ENCODE assay signal across 11 cellular contexts in genomic region chr3:190183121-190183520, GRCh38.
DNase-seq lines count a peak whose midpoint lies in the region; ATAC-seq and TF ChIP-seq lines count a peak whose summit lies in the region.
"Had no signal": no experiment of that assay in that cellular context is flagged by ENCODE, and none has a peak within 500 bp of the region (broad histone marks: within the 10 kb centered on the region; RNA-seq: fewer than 3 reads in every experiment).

No MANE protein-coding gene starts in this region.

- no peak for TF ChIP-seq CTCF in heart right ventricle (IDR thresholded peaks at IDR 0.05)
- TF ChIP-seq CTCF in right atrium auricular region (IDR thresholded peaks at IDR 0.05), result no peak
- TF ChIP-seq CTCF in RWPE2 (IDR thresholded peaks at IDR 0.05; ENCODE audit: poor library complexity, severe bottlenecking), result no peak

- 22 to 24% methylated on average over 4 of the region's 4 CpGs for WGBS in heart right ventricle, 2 donors

- H3K4me1 ChIP-seq in heart right ventricle, result peaks cover 0 to 5% (median 0%) of the 10 kb centered on the region in 9 donors
- H3K4me1 ChIP-seq in right atrium auricular region, result no peaks in the 10 kb centered on the region
- peaks cover 19% of the 10 kb centered on the region for H3K4me1 ChIP-seq in RWPE2 (ENCODE audit: insufficient read depth, poor library complexity, severe bottlenecking)

- DNase-seq in heart right ventricle (peak in 1 of 2 donors; percentile 8), right atrium auricular region (ENCODE audit: low spot score) (no peak), RWPE2 (ENCODE audit: low spot score) (no peak), foreskin melanocyte (peak; percentile 64), COLO829 (ENCODE audit: low spot score) (no peak)
- no peak for DNase-seq in activated naive CD4-positive, alpha-beta T cell treated with anti-CD3 and anti-CD28 coated beads, Interleukin-2, amount 50 U/mL, for 72 hours (ENCODE audit: low spot score in 2 of 2)
- DNase-seq: DND-41, T-helper 1 cell had no signal

- intact Hi-C loops in heart right ventricle (cut with DNase I), result no loop called here

- H3K9me3 ChIP-seq in heart right ventricle (no peaks in the 10 kb centered on the region), right atrium auricular region (no peaks in the 10 kb centered on the region), RWPE2 (ENCODE audit: severe bottlenecking) (no peaks in the 10 kb centered on the region)

- H3K27ac ChIP-seq in heart right ventricle (peak overlapping the region in 1 of 10 donors; percentile 3), right atrium auricular region (no peak overlapping the region), RWPE2 (ENCODE audit: poor library complexity, severe bottlenecking) (peak overlapping the region; percentile 5)

- H3K4me3 ChIP-seq in heart right ventricle, result no peak overlapping the region
- no peak overlapping the region for H3K4me3 ChIP-seq in right atrium auricular region
- H3K4me3 ChIP-seq in RWPE2 (ENCODE audit: severe bottlenecking), result no peak overlapping the region
- H3K4me3 ChIP-seq: dorsolateral prefrontal cortex had no signal

- no peaks in the 10 kb centered on the region for H3K36me3 Mint-ChIP-seq in activated naive CD4-positive, alpha-beta T cell treated with anti-CD3 and anti-CD28 coated beads, Interleukin-2, amount 50 U/mL, for 72 hours

- no peaks in the 10 kb centered on the region for H3K27me3 ChIP-seq in heart right ventricle
- H3K27me3 ChIP-seq in right atrium auricular region, result no peaks in the 10 kb centered on the region
- H3K27me3 ChIP-seq in RWPE2 (ENCODE audit: insufficient read depth, poor library complexity, severe bottlenecking), result no peaks in the 10 kb centered on the region
- H3K27me3 ChIP-seq: dorsolateral prefrontal cortex had no signal

- no peak overlapping the region for H3K27ac Mint-ChIP-seq in activated naive CD4-positive, alpha-beta T cell treated with anti-CD3 and anti-CD28 coated beads, Interleukin-2, amount 50 U/mL, for 72 hours

- peak in 5 of 8 donors; percentile 29 to 83 (median 63) for ATAC-seq in heart right ventricle
- no peak for ATAC-seq in RWPE2 (ENCODE audit: low read depth)
- ATAC-seq in activated naive CD4-positive, alpha-beta T cell treated with anti-CD3 and anti-CD28 coated beads, Interleukin-2, amount 50 U/mL, for 72 hours, result no peak
- no peak for ATAC-seq in HG03025 (IDR thresholded peaks at IDR 0.05; ENCODE audit: low FRiP score, unreplicated experiment)
- ATAC-seq in HG02678 (IDR thresholded peaks at IDR 0.05; ENCODE audit: unreplicated experiment), result no peak

- H3K36me3 ChIP-seq in heart right ventricle (no peaks in the 10 kb centered on the region), right atrium auricular region (no peaks in the 10 kb centered on the region), RWPE2 (ENCODE audit: low read depth) (no peaks in the 10 kb centered on the region)

- H3K9me3 Mint-ChIP-seq in activated naive CD4-positive, alpha-beta T cell treated with anti-CD3 and anti-CD28 coated beads, Interleukin-2, amount 50 U/mL, for 72 hours, result no peaks in the 10 kb centered on the region

Comparison
In these comparisons a context has a peak if more than half of its experiments do, and no peak if none do; other contexts are left out.
1. ATAC-seq: peak in heart right ventricle (5 of 8); none in RWPE2 (single experiment), activated naive CD4-positive, alpha-beta T cell treated with anti-CD3 and anti-CD28 coated beads, Interleukin-2, amount 50 U/mL, for 72 hours (0 of 2), HG03025 (single experiment) and HG02678 (single experiment).